In the genomic region with DNA sequence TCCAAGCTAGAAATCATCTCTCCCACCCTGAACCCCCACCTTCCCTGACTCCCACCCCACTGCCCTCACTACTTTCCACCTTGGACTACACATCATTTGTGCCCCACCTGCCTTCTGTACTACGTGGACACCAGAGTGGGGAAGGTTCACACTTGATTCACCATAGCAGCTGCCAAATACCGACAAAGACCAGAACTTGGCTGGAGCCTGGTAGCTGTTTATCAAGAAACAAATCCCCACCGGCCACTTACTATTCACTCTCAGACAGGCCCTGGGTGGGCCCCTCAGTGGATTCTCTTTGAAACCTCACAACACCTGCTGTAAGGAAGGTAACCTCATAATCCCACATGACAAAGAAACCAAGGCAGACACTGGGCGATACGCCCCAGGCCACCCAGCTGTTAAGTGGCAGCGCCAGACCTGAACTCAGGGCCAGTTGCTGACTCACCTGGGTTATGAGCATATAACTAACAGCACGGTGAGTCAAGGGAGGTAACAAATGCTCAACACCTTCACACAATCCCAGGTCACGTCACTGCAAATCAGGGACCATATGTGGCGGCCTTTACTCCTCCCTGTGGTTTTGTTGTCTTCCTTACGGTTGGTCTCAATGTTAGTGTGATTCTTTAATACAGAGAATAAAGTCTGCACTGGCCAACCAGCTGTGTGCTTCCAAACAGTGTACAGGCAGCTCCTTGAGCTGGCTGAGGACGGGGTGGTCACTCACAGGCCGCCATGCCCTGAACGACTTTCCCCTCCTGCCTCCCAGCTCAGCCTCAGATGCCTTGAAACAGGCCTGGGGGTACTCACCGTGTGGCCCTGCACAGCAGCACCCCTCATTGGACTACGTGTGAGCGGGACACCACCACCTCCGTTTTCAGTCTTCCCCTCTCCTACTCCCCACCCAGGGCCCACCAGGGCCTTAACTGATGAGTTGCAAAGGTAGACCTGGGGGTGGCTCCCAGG, we compare ENCODE assay signal across 10 cellular contexts. TPM values are rescaled to one million over a fixed set of nuclear protein-coding genes. Genes with fewer than 3 reads are reported as not detected.
DNase-seq lines count a peak whose midpoint lies in the region; ATAC-seq and TF ChIP-seq lines count a peak whose summit lies in the region.
"Had no signal": no experiment of that assay in that cellular context is flagged by ENCODE, and none has a peak within 500 bp of the region (broad histone marks: within the 10 kb centered on the region; RNA-seq: fewer than 3 reads in every experiment).

No MANE protein-coding gene starts in this region.

- in situ Hi-C loops in G401 (cut with HindIII; ENCODE audit: low sequenced_read_pairs), result no loop called here

- H3K27ac ChIP-seq in heart right ventricle, result peak overlapping the region in 7 of 10 donors; percentile 5 to 83 (median 75)
- H3K27ac ChIP-seq: pancreas had no signal

- H3K4me1 ChIP-seq in heart right ventricle, result peaks cover 39 to 100% (median 87%) of the 10 kb centered on the region in 9 donors
- H3K4me1 ChIP-seq: pancreas had no signal

- no peaks in the 10 kb centered on the region for H3K9me3 ChIP-seq in heart right ventricle
- H3K9me3 ChIP-seq: pancreas had no signal

- no peaks in the 10 kb centered on the region for H3K27me3 Mint-ChIP-seq in stimulated activated memory B cell treated with anti-CD40 and anti-IgM and Interleukin-4, amounts not matched to agents 10 μg/mL and 1 μg/mL and 100 μg/mL, for 72 hours

- ATAC-seq in heart right ventricle (no peak), GM21737 (IDR thresholded peaks at IDR 0.05; ENCODE audit: unreplicated experiment) (no peak), GM21390 (IDR thresholded peaks at IDR 0.05; ENCODE audit: unreplicated experiment) (no peak)
- no peak for ATAC-seq in stimulated activated memory B cell treated with anti-CD40 and anti-IgM and Interleukin-4, amounts not matched to agents 10 μg/mL and 1 μg/mL and 100 μg/mL, for 72 hours
- ATAC-seq: pancreas had no signal

- no peaks in the 10 kb centered on the region for H3K27me3 ChIP-seq in heart right ventricle
- H3K27me3 ChIP-seq: pancreas had no signal

- intact Hi-C loops in heart right ventricle (cut with DNase I), result loop anchor here in 1 of 10 donors (5.0 kb wide), 1 partner anchor 87 kb away; a partner anchor contains a TSS

- H3K36me3 ChIP-seq in heart right ventricle, result peaks cover 0 to 85% (median 24%) of the 10 kb centered on the region in 9 donors

- H3K4me1 Mint-ChIP-seq in stimulated activated memory B cell treated with anti-CD40 and anti-IgM and Interleukin-4, amounts not matched to agents 10 μg/mL and 1 μg/mL and 100 μg/mL, for 72 hours, result peaks cover 100% of the 10 kb centered on the region

- H3K27ac Mint-ChIP-seq in stimulated activated memory B cell treated with anti-CD40 and anti-IgM and Interleukin-4, amounts not matched to agents 10 μg/mL and 1 μg/mL and 100 μg/mL, for 72 hours, result peak overlapping the region; percentile 64

- peaks cover 78% of the 10 kb centered on the region for H3K36me3 Mint-ChIP-seq in stimulated activated memory B cell treated with anti-CD40 and anti-IgM and Interleukin-4, amounts not matched to agents 10 μg/mL and 1 μg/mL and 100 μg/mL, for 72 hours

- H3K4me3 Mint-ChIP-seq in stimulated activated memory B cell treated with anti-CD40 and anti-IgM and Interleukin-4, amounts not matched to agents 10 μg/mL and 1 μg/mL and 100 μg/mL, for 72 hours, result peak overlapping the region; percentile 52

- H3K4me3 ChIP-seq in heart right ventricle, result no peak overlapping the region
- H3K4me3 ChIP-seq: pancreas had no signal

- DNase-seq in LHCN-M2 (ENCODE audit: low read depth) (peak; percentile 46), heart right ventricle (no peak), iPS-NIHi7 (ENCODE audit: extremely low spot score) (no peak), G401 (ENCODE audit: low spot score) (no peak)
- DNase-seq in activated effector memory CD4-positive, alpha-beta T cell treated with anti-CD3 and anti-CD28 coated beads, Interleukin-2, amount 50 U/mL, for 16 hours, result peak; percentile 80
- DNase-seq: NCI-H1930 had no signal

- WGBS in heart right ventricle, 2 donors, result 64 to 71% methylated on average over 17 of the region's 17 CpGs

- no peak for TF ChIP-seq CTCF in heart right ventricle (IDR thresholded peaks at IDR 0.05)

- no peaks in the 10 kb centered on the region for H3K9me3 Mint-ChIP-seq in stimulated activated memory B cell treated with anti-CD40 and anti-IgM and Interleukin-4, amounts not matched to agents 10 μg/mL and 1 μg/mL and 100 μg/mL, for 72 hours

RNA-seq across cellular contexts. Expression of a gene that starts 7.5 kb away (rescaled TPM):
- total RNA-seq in LHCN-M2 (2014; rRNA removed) (310 and 335 TPM in 2 replicates), heart right ventricle (100 to 1,000 TPM; 155 to 302 (median 177) TPM)
- polyA plus RNA-seq in LHCN-M2 (2012), result 613 TPM
- 100 to 1,000 TPM in 1 of 2 donors, 10 to 100 TPM in 1; 51.9 to 266 TPM for polyA plus RNA-seq in heart right ventricle
- total RNA-seq in G401 (2014; rRNA removed; shearing (Covaris generic)), result 300 and 383 TPM in 2 replicates

Comparison
In these comparisons a context has a peak if more than half of its experiments do, and no peak if none do; other contexts are left out.
1. DNase-seq: peak in LHCN-M2 (single experiment) and activated effector memory CD4-positive, alpha-beta T cell treated with anti-CD3 and anti-CD28 coated beads, Interleukin-2, amount 50 U/mL, for 16 hours (single experiment); none in heart right ventricle (0 of 2), iPS-NIHi7 (single experiment) and G401 (single experiment).